In the genomic region with DNA sequence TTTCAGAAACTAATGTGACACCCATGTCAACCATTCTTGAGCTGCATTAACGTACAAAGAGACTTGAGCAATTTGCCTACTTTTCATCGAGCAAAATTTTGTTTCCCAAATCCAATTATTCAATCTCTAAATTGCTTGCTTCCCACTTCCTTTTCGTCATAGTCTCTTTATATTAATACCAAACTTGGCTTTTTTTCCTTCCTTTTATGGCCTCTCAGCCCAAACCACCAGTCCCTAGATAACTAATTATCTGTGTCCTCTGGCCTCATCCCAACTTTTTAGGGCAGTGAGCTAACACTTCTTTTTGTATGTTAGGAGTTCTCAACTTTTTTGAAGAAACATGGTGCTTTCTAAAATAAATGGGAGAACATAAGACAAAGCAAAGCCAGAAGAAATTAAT, we compare ENCODE assay signal across 14 cellular contexts.
DNase-seq lines count a peak whose midpoint lies in the region; ATAC-seq and TF ChIP-seq lines count a peak whose summit lies in the region.
"Had no signal": no experiment of that assay in that cellular context is flagged by ENCODE, and none has a peak within 500 bp of the region (broad histone marks: within the 10 kb centered on the region; RNA-seq: fewer than 3 reads in every experiment).

No MANE protein-coding gene starts in this region.

- peaks cover 0 to 32% (median 0%) of the 10 kb centered on the region in 12 donors for H3K4me1 ChIP-seq in heart left ventricle
- H3K4me1 ChIP-seq: A549, Caco-2 had no signal

- WGBS in heart left ventricle, 4 donors = 46 to 63% (median 55%) methylated on average over 3 of the region's 3 CpGs

- H3K27ac ChIP-seq in heart left ventricle = peak overlapping the region in 2 of 12 donors; percentile 21 to 27
- H3K27ac ChIP-seq: A549 had no signal

- intact Hi-C loops in Right ventricle myocardium superior (cut with DNase I) = no loop called here
- intact Hi-C loops in cardiac septum (cut with DNase I) = no loop called here
- intact Hi-C loops in heart left ventricle (cut with DNase I) = no loop called here

- no peak for TF ChIP-seq POLR2A in heart left ventricle (IDR thresholded peaks at IDR 0.05)

- no peak for DNase-seq in Right ventricle myocardium superior
- no peak for DNase-seq in cardiac septum (ENCODE audit: low spot score)
- DNase-seq in OCI-M1 (lab: John Stamatoyannopoulos, UW) = peak; percentile 31
- DNase-seq in heart left ventricle = peak in 1 of 5 donors; percentile 44
- no peak for DNase-seq in stimulated activated CD4-positive, alpha-beta T cell treated with anti-CD3 and anti-CD28 coated beads, Interleukin-4, amount 100 ng/mL, for 4 hours
- DNase-seq in NCI-H2029 treated with DMSO at 0.1 percent for 48 hours (lab: John Stamatoyannopoulos, UW) = no peak
- DNase-seq: Caco-2, DMS153, Karpas-422, NCI-H1092 treated with DMSO at 0.1 percent for 48 hours, NCI-H345, NCI-H526 treated with DMSO at 0.1 percent for 48 hours had no signal

- H3K9me3 ChIP-seq in heart left ventricle = no peaks in the 10 kb centered on the region
- H3K9me3 ChIP-seq: A549, Caco-2 had no signal

- H3K27me3 ChIP-seq in heart left ventricle = peaks cover 0 to 67% (median 0%) of the 10 kb centered on the region in 9 donors

- peak; percentile 71 for ATAC-seq in Right ventricle myocardium superior (ENCODE audit: poor library complexity)
- peak in 3 of 4 donors; percentile 24 to 75 (median 47) for ATAC-seq in heart left ventricle
- no peak for ATAC-seq in HG02840 (IDR thresholded peaks at IDR 0.05; ENCODE audit: low FRiP score, unreplicated experiment)
- ATAC-seq: A549 had no signal

- H3K36me3 ChIP-seq in heart left ventricle = no peaks in the 10 kb centered on the region

- no peak overlapping the region for H3K4me3 ChIP-seq in heart left ventricle
- H3K4me3 ChIP-seq: A549 had no signal

- TF ChIP-seq CTCF in heart left ventricle (IDR thresholded peaks at IDR 0.05) = no peak
